Comparison of ENCODE assay signal across 10 cellular contexts in genomic region chr17:48582750-48583069, GRCh38. TPM values are rescaled to one million over a fixed set of nuclear protein-coding genes. Genes with fewer than 3 reads are reported as not detected.
DNase-seq lines count a peak whose midpoint lies in the region; ATAC-seq and TF ChIP-seq lines count a peak whose summit lies in the region.
"Had no signal": no experiment of that assay in that cellular context is flagged by ENCODE, and none has a peak within 500 bp of the region (broad histone marks: within the 10 kb centered on the region; RNA-seq: fewer than 3 reads in every experiment).

No MANE protein-coding gene starts in this region.

- POLR2A ChIA-PET in AG04449 (lab: Yijun Ruan, JAX) = interaction anchor here (0.6 to 2.2 kb wide), 7 partner anchors 12 to 39 kb away, joined by 3 to 11 read pairs (median 3); no protein-coding TSS in a partner anchor

- ATAC-seq in right lobe of liver (no peak), HG03439 (IDR thresholded peaks at IDR 0.05; ENCODE audit: unreplicated experiment) (no peak), HG03571 (IDR thresholded peaks at IDR 0.05; ENCODE audit: unreplicated experiment) (no peak)
- ATAC-seq: Right ventricle myocardium inferior had no signal

- H3K27me3 ChIP-seq in SJCRH30 = no peaks in the 10 kb centered on the region
- H3K27me3 ChIP-seq in right lobe of liver = peaks cover 0 to 55% of the 10 kb centered on the region in 2 donors
- H3K27me3 ChIP-seq in tibial artery = peaks cover 2 to 63% of the 10 kb centered on the region in 2 donors

- H3K4me3 ChIP-seq in AG04449 (ENCODE audit: low read depth, low read length) (peak overlapping the region; percentile 78), SJCRH30 (peak overlapping the region; percentile 58), right lobe of liver (peak overlapping the region in 1 of 3 donors; percentile 41), tibial artery (peak overlapping the region in 1 of 2 donors; percentile 44)

- DNase-seq in AG04449 (ENCODE audit: low read depth, low spot score) = no peak
- DNase-seq in SJCRH30 = no peak
- DNase-seq in right lobe of liver = no peak
- no peak for DNase-seq in tibial artery
- DNase-seq: Caco-2, foreskin melanocyte, MV-4-11 had no signal

- H3K36me3 ChIP-seq in SJCRH30 (no peaks in the 10 kb centered on the region), right lobe of liver (no peaks in the 10 kb centered on the region), tibial artery (no peaks in the 10 kb centered on the region)

- CTCF ChIA-PET in AG04449 (lab: Yijun Ruan, JAX) = interaction anchor here (0.7 to 2.4 kb wide), 7 partner anchors 13 to 249 kb away, joined by 3 to 20 read pairs (median 5); no protein-coding TSS in a partner anchor

- no peak for TF ChIP-seq POLR2A in right lobe of liver (IDR thresholded peaks at IDR 0.05)

- no peak overlapping the region for H3K27ac ChIP-seq in SJCRH30
- peak overlapping the region; percentile 77 to 91 (median 78) for H3K27ac ChIP-seq in right lobe of liver
- H3K27ac ChIP-seq in tibial artery = peak overlapping the region in 1 of 2 donors; percentile 8

- no peak for TF ChIP-seq CTCF in AG04449 (IDR thresholded peaks at IDR 0.05; ENCODE audit: insufficient read depth, low read length, missing control alignments)
- no peak for TF ChIP-seq CTCF in right lobe of liver (IDR thresholded peaks at IDR 0.05)
- TF ChIP-seq CTCF in tibial artery (IDR thresholded peaks at IDR 0.05) = no peak

- peaks cover 13% of the 10 kb centered on the region for H3K4me1 ChIP-seq in SJCRH30
- H3K4me1 ChIP-seq in right lobe of liver = peaks cover 0 to 13% (median 4%) of the 10 kb centered on the region in 4 donors
- H3K4me1 ChIP-seq in tibial artery = peaks cover 0 to 36% (median 22%) of the 10 kb centered on the region in 4 donors

- 7% methylated on average over 7 of the region's 7 CpGs for WGBS in right lobe of liver (ENCODE audit: insufficient coverage, low coverage, low lambda C conversion rate, missing lambda C conversion rate)

- H3K9me3 ChIP-seq in SJCRH30 (replicated peaks) (no peaks in the 10 kb centered on the region), right lobe of liver (no peaks in the 10 kb centered on the region), tibial artery (no peaks in the 10 kb centered on the region)
- H3K9me3 ChIP-seq: Caco-2 had no signal

- intact Hi-C loops in right lobe of liver (cut with DNase I) = no loop called here
- intact Hi-C loops in tibial artery (cut with DNase I; ENCODE audit: low total_unique reads) = no loop called here

RNA-seq across cellular contexts. Expression of gene HOXB4, which starts 4.6 kb away (rescaled TPM):
- total RNA-seq in SJCRH30 (2014; rRNA removed; shearing (Covaris generic)) = 3.7 and 4.3 TPM in 2 replicates
- 1 to 10 TPM in 1 of 6 experiments, under 1 TPM in 5; 0.31 to 1.1 (median 0.68) TPM for total RNA-seq in right lobe of liver

RNA-seq across cellular contexts. Expression of gene HOXB3, which starts 7.3 kb away (rescaled TPM):
- 7.4 and 8.8 TPM in 2 replicates for total RNA-seq in SJCRH30 (2014; rRNA removed; shearing (Covaris generic))
- total RNA-seq in right lobe of liver = 1 to 10 TPM in 5 of 6 experiments, under 1 TPM in 1; 0.99 to 3.2 (median 2.6) TPM

RNA-seq across cellular contexts. Expression of gene HOXB5, which starts 10.9 kb away (rescaled TPM):
- total RNA-seq in SJCRH30 (2014; rRNA removed; shearing (Covaris generic)) = 0.51 and 0.61 TPM in 2 replicates
- total RNA-seq in right lobe of liver = under 1 TPM in 5 of 6 experiments, not detected in 1; 0.11 to 0.29 (median 0.19) TPM
- total RNA-seq: Caco-2, Right ventricle myocardium inferior had no signal

RNA-seq across cellular contexts. Expression of gene HOXB6, which starts 22.1 kb away (rescaled TPM):
- total RNA-seq in SJCRH30 (2014; rRNA removed; shearing (Covaris generic)) = 6.2 and 7.5 TPM in 2 replicates
- under 1 TPM; 0.18 to 0.83 (median 0.56) TPM for total RNA-seq in right lobe of liver

RNA-seq across cellular contexts. Expression of gene HOXB7, which starts 28.1 kb away (rescaled TPM):
- total RNA-seq in SJCRH30 (2014; rRNA removed; shearing (Covaris generic)) = 18.8 and 23.1 TPM in 2 replicates
- under 1 TPM in 4 of 6 experiments, not detected in 2; 0.16 to 0.79 (median 0.30) TPM for total RNA-seq in right lobe of liver
